11 cellular contexts compared by ENCODE assay signal in genomic region chr2:9692392-9693137, GRCh38.
A peak's percentile ranks its signal among the peaks of the same experiment; 100 is the strongest.
DNase-seq lines count a peak whose midpoint lies in the region; ATAC-seq and TF ChIP-seq lines count a peak whose summit lies in the region.
"Had no signal": no experiment of that assay in that cellular context is flagged by ENCODE, and none has a peak within 500 bp of the region (broad histone marks: within the 10 kb centered on the region; RNA-seq: fewer than 3 reads in every experiment).

No MANE protein-coding gene starts in this region.

- H3K4me1 Mint-ChIP-seq in activated CD4-positive, alpha-beta memory T cell treated with anti-CD3 and anti-CD28 coated beads for 36 hours (ENCODE audit: low read depth): peaks cover 33% of the 10 kb centered on the region

- H3K27ac Mint-ChIP-seq in activated CD4-positive, alpha-beta memory T cell treated with anti-CD3 and anti-CD28 coated beads for 36 hours: peak overlapping the region; percentile 56

- peaks cover 0 to 28% (median 17%) of the 10 kb centered on the region in 12 donors for H3K4me1 ChIP-seq in heart left ventricle

- DNase-seq in heart left ventricle: peak in 4 of 5 donors; percentile 38 to 63 (median 52)
- DNase-seq in cardiac septum (ENCODE audit: low spot score): no peak
- peak; percentile 48 for DNase-seq in activated CD4-positive, alpha-beta memory T cell treated with anti-CD3 and anti-CD28 coated beads for 36 hours
- DNase-seq in left colon: peak in 1 of 2 donors; percentile 28
- DNase-seq in GM20000 (ENCODE audit: low spot score): no peak
- no peak for DNase-seq in HuH-7.5 (ENCODE audit: low spot score)
- no peak for DNase-seq in COLO829 (ENCODE audit: low spot score)
- DNase-seq: kidney had no signal

- 27 to 44% (median 34%) methylated on average over 21 of the region's 21 CpGs for WGBS in heart left ventricle, 4 donors

- CTCF ChIA-PET in activated CD4-positive, alpha-beta memory T cell treated with anti-CD3 and anti-CD28 coated beads for 36 hours (lab: Charles Lee): interaction anchor here (0.9 to 1.5 kb wide), 3 partner anchors 16 to 78 kb away, joined by 4 to 7 read pairs (median 4); no protein-coding TSS in a partner anchor

- H3K9me3 Mint-ChIP-seq in activated CD4-positive, alpha-beta memory T cell treated with anti-CD3 and anti-CD28 coated beads for 36 hours: no peaks in the 10 kb centered on the region

- no peaks in the 10 kb centered on the region for H3K36me3 Mint-ChIP-seq in activated CD4-positive, alpha-beta memory T cell treated with anti-CD3 and anti-CD28 coated beads for 36 hours

- H3K4me3 Mint-ChIP-seq in activated CD4-positive, alpha-beta memory T cell treated with anti-CD3 and anti-CD28 coated beads for 36 hours: no peak overlapping the region

- ATAC-seq in heart left ventricle: peak; percentile 56 to 74 (median 62)
- ATAC-seq in left colon: peak; percentile 60
- ATAC-seq in GM21576 (IDR thresholded peaks at IDR 0.05; ENCODE audit: unreplicated experiment): no peak

- intact Hi-C loops in heart left ventricle (cut with DNase I) (loop anchor here in 4 of 10 donors (2.0 to 5.0 kb wide), 3 partner anchors 60 to 62 kb away; partner anchors contain the start of gene YWHAQ (in 3 of the 4)), cardiac septum (cut with DNase I) (loop anchor here (2.0 to 5.0 kb wide), 4 partner anchors 46 to 135 kb away; partner anchors contain the start of gene ADAM17), left colon (cut with DNase I, micrococcal nuclease) (no loop called here)
- intact Hi-C loops in activated CD4-positive, alpha-beta memory T cell treated with anti-CD3 and anti-CD28 coated beads for 36 hours (cut with micrococcal nuclease): no loop called here

- H3K9me3 ChIP-seq in heart left ventricle: no peaks in the 10 kb centered on the region

- POLR2A ChIA-PET in activated CD4-positive, alpha-beta memory T cell treated with anti-CD3 and anti-CD28 coated beads for 36 hours (lab: Charles Lee): interaction anchor here (0.6 to 2.0 kb wide), 8 partner anchors 11 to 268 kb away, joined by 3 to 8 read pairs (median 4); partner anchors contain the start of gene YWHAQ

- no peaks in the 10 kb centered on the region for H3K27me3 Mint-ChIP-seq in activated CD4-positive, alpha-beta memory T cell treated with anti-CD3 and anti-CD28 coated beads for 36 hours

- no peaks in the 10 kb centered on the region for H3K36me3 ChIP-seq in heart left ventricle

- TF ChIP-seq POLR2A in heart left ventricle (IDR thresholded peaks at IDR 0.05): no peak

- H3K4me3 ChIP-seq in heart left ventricle: peak overlapping the region in 4 of 12 donors; percentile 17 to 27 (median 18)
- H3K4me3 ChIP-seq: dorsolateral prefrontal cortex had no signal

- peak overlapping the region in 11 of 12 donors; percentile 46 to 88 (median 79) for H3K27ac ChIP-seq in heart left ventricle
- H3K27ac ChIP-seq: C4-2B had no signal

- no peaks in the 10 kb centered on the region for H3K27me3 ChIP-seq in heart left ventricle
- H3K27me3 ChIP-seq: dorsolateral prefrontal cortex had no signal

- TF ChIP-seq CTCF in heart left ventricle (IDR thresholded peaks at IDR 0.05) (no peak), GM20000 (IDR thresholded peaks at IDR 0.05; ENCODE audit: extremely low read depth, missing control alignments) (no peak)

Comparison
In these comparisons a context has a peak if more than half of its experiments do, and no peak if none do; other contexts are left out.
1. DNase-seq: peak in heart left ventricle (4 of 5) and activated CD4-positive, alpha-beta memory T cell treated with anti-CD3 and anti-CD28 coated beads for 36 hours (single experiment); none in cardiac septum (single experiment), GM20000 (single experiment), HuH-7.5 (single experiment) and COLO829 (single experiment).